ENCODE assay signal across 8 cellular contexts in genomic region chr15:40906101-40906946, GRCh38. TPM values are rescaled to one million over a fixed set of nuclear protein-coding genes. Genes with fewer than 3 reads are reported as not detected.
DNase-seq lines count a peak whose midpoint lies in the region; TF ChIP-seq lines count a peak whose summit lies in the region.

No MANE protein-coding gene starts in this region.

- no peaks in the 10 kb centered on the region for H4K20me1 ChIP-seq in OCI-LY1 (ENCODE audit: insufficient read depth, low read length)

- no peaks in the 10 kb centered on the region for H3K9me3 Mint-ChIP-seq in activated T-cell treated with anti-CD3 and anti-CD28 coated beads, Interleukin-2, amount 50 U/mL, for 24 hours

- peaks cover 16% of the 10 kb centered on the region for H3K4me1 ChIP-seq in HUES6 (ENCODE audit: control insufficient read depth, insufficient read depth, low read length)
- peaks cover 44% of the 10 kb centered on the region for H3K4me1 ChIP-seq in OCI-LY1 (ENCODE audit: insufficient read depth, low read length, severe bottlenecking)
- H3K4me1 ChIP-seq in esophagus (ENCODE audit: control insufficient read depth in 2 of 2, insufficient read depth in 2 of 2, low read length in 1 of 2): peaks cover 0 to 35% of the 10 kb centered on the region in 2 donors
- H3K4me1 ChIP-seq in muscle layer of duodenum (ENCODE audit: control insufficient read depth in 1 of 2, insufficient read depth in 2 of 2, low read length in 2 of 2): peaks cover 4 to 18% of the 10 kb centered on the region in 2 donors

- peaks cover 29% of the 10 kb centered on the region for H3K36me3 Mint-ChIP-seq in activated T-cell treated with anti-CD3 and anti-CD28 coated beads, Interleukin-2, amount 50 U/mL, for 24 hours (ENCODE audit: low read depth)

- peak; percentile 64 for DNase-seq in CD1c-positive myeloid dendritic cell (ENCODE audit: extremely low spot score)
- DNase-seq in GM20000 (ENCODE audit: low spot score): peak; percentile 86
- DNase-seq in activated T-cell treated with anti-CD3 and anti-CD28 coated beads, Interleukin-2, amount 50 U/mL, for 24 hours: peak; percentile 88
- DNase-seq in stimulated activated CD8-positive, alpha-beta memory T cell treated with anti-CD3 and anti-CD28 coated beads, Interleukin-7, amount 100 ng/mL, for 24 hours (ENCODE audit: low read depth): peak; percentile 71

- 4% methylated on average over 28 to 35 of the region's 35 CpGs for WGBS in esophagus, 2 donors

- H3K4me2 ChIP-seq in OCI-LY1 (ENCODE audit: low read length): peak overlapping the region; percentile 97

- H3K4me3 ChIP-seq in HUES6 (ENCODE audit: low read depth, low read length) (peak overlapping the region; percentile 58), OCI-LY1 (ENCODE audit: low read depth, low read length, poor library complexity, severe bottlenecking) (peak overlapping the region; percentile 69), esophagus (ENCODE audit: low read depth in 1 of 2, low read length in 2 of 2) (peak overlapping the region; percentile 34 to 49), muscle layer of duodenum (ENCODE audit: low read depth in 1 of 2, low read length in 2 of 2) (peak overlapping the region; percentile 52 to 70)

- no peaks in the 10 kb centered on the region for H3K9me2 ChIP-seq in OCI-LY1 (ENCODE audit: low read depth, low read length)

- H3K36me3 ChIP-seq in HUES6 (ENCODE audit: control insufficient read depth, insufficient read depth, low read length): peaks cover 25% of the 10 kb centered on the region
- H3K36me3 ChIP-seq in OCI-LY1 (ENCODE audit: insufficient read depth, low read length): peaks cover 25% of the 10 kb centered on the region; the same call in 1 of the 2 replicates
- peaks cover 4 to 21% of the 10 kb centered on the region in 2 donors for H3K36me3 ChIP-seq in esophagus (ENCODE audit: control insufficient read depth in 2 of 2, insufficient read depth in 2 of 2, low read length in 1 of 2)
- peaks cover 9 to 19% of the 10 kb centered on the region in 2 donors for H3K36me3 ChIP-seq in muscle layer of duodenum (ENCODE audit: control insufficient read depth in 1 of 2, insufficient read depth in 2 of 2, low read length in 2 of 2)

- peaks cover 33% of the 10 kb centered on the region for H3K4me1 Mint-ChIP-seq in activated T-cell treated with anti-CD3 and anti-CD28 coated beads, Interleukin-2, amount 50 U/mL, for 24 hours (ENCODE audit: low read depth)

- H3K9ac ChIP-seq in HUES6 (ENCODE audit: low read length) (no peak overlapping the region), OCI-LY1 (ENCODE audit: low read length) (peak overlapping the region; percentile 72)

- H3K27ac Mint-ChIP-seq in activated T-cell treated with anti-CD3 and anti-CD28 coated beads, Interleukin-2, amount 50 U/mL, for 24 hours: peak overlapping the region; percentile 88

- no peaks in the 10 kb centered on the region for H3K79me2 ChIP-seq in OCI-LY1 (ENCODE audit: insufficient read depth, low read length)

- H3K4me3 Mint-ChIP-seq in activated T-cell treated with anti-CD3 and anti-CD28 coated beads, Interleukin-2, amount 50 U/mL, for 24 hours: peak overlapping the region; percentile 71

- 0 out of 2 replicates have a peak, but pooled peaks cover 4% of the 10 kb centered on the region for H3F3A ChIP-seq in OCI-LY1 (ENCODE audit: insufficient read depth, low read length)

- H3K27ac ChIP-seq in HUES6 (ENCODE audit: low read depth, low read length) (no peak overlapping the region), OCI-LY1 (ENCODE audit: low read depth, low read length, poor library complexity, severe bottlenecking) (peak overlapping the region; percentile 73), esophagus (ENCODE audit: low read depth in 2 of 2, low read length in 1 of 2) (peak overlapping the region; percentile 86 to 88), muscle layer of duodenum (ENCODE audit: low read length) (peak overlapping the region; percentile 77)

- no peak overlapping the region for H2AFZ ChIP-seq in OCI-LY1 (ENCODE audit: low read length)

- H3K9me3 ChIP-seq in HUES6 (ENCODE audit: control insufficient read depth, insufficient read depth, low read depth, low read length): no peaks in the 10 kb centered on the region
- H3K9me3 ChIP-seq in OCI-LY1 (ENCODE audit: low read length): no peaks in the 10 kb centered on the region
- H3K9me3 ChIP-seq in esophagus (ENCODE audit: control insufficient read depth in 2 of 2, insufficient read depth in 1 of 2, low read depth in 1 of 2, low read length in 1 of 2): no peaks in the 10 kb centered on the region
- no peaks in the 10 kb centered on the region for H3K9me3 ChIP-seq in muscle layer of duodenum (ENCODE audit: control insufficient read depth in 1 of 2, low read length in 2 of 2)

- TF ChIP-seq CTCF in GM20000 (IDR thresholded peaks at IDR 0.05; ENCODE audit: extremely low read depth, missing control alignments) (peak; percentile 56), OCI-LY1 (IDR thresholded peaks at IDR 0.05; ENCODE audit: low read length) (peak; percentile 71)

- H3K27me3 ChIP-seq in HUES6 (ENCODE audit: control insufficient read depth, insufficient read depth, low read length) (no peaks in the 10 kb centered on the region), OCI-LY1 (ENCODE audit: insufficient read depth, low read length) (no peaks in the 10 kb centered on the region), esophagus (ENCODE audit: control insufficient read depth in 1 of 2, insufficient read depth in 2 of 2, low read length in 2 of 2) (no peaks in the 10 kb centered on the region), muscle layer of duodenum (ENCODE audit: low read depth, low read length) (no peaks in the 10 kb centered on the region)

- no peaks in the 10 kb centered on the region for H3K27me3 Mint-ChIP-seq in activated T-cell treated with anti-CD3 and anti-CD28 coated beads, Interleukin-2, amount 50 U/mL, for 24 hours

RNA-seq across cellular contexts. Expression of gene VPS18, which starts 12.1 kb away (rescaled TPM):
- 1 to 10 TPM; 6.8 to 7.6 TPM for polyA plus RNA-seq in esophagus

RNA-seq across cellular contexts. Expression of gene DLL4, which starts 22.8 kb away (rescaled TPM):
- 1 to 10 TPM; 1.8 to 1.9 TPM for polyA plus RNA-seq in esophagus

RNA-seq across cellular contexts. Expression of gene RHOV, which starts 32.3 kb away (rescaled TPM):
- polyA plus RNA-seq in esophagus: 100 to 1,000 TPM; 137 to 138 TPM

RNA-seq across cellular contexts. Expression of gene CHAC1, which starts 46.9 kb away (rescaled TPM):
- 10 to 100 TPM; 21.1 to 70.9 TPM for polyA plus RNA-seq in esophagus
